Comparison of ENCODE assay signal across 25 cellular contexts in the genomic region with DNA sequence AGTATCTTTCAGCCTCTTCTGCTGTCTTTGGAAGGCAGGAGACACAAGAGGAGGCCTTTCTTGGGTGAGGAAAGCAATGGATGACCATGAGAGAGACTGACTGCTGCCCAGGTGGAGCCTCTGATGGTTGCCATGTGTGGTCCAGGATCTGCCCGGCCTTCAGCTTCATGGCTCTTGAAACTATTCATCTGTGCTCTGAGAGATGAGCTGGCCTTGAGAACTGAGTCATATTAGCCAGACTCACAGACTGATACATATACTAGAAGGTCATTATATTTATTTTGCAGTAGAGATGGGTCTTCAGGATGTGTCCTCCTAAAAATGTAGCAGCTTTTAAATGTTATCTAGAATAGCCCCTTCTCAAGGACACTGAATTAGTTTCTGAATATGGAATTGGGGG. TPM values are rescaled to one million over a fixed set of nuclear protein-coding genes. Genes with fewer than 3 reads are reported as not detected.
A peak's percentile ranks its signal among the peaks of the same experiment; 100 is the strongest.
DNase-seq lines count a peak whose midpoint lies in the region; ATAC-seq and TF ChIP-seq lines count a peak whose summit lies in the region.
"Had no signal": no experiment of that assay in that cellular context is flagged by ENCODE, and none has a peak within 500 bp of the region (broad histone marks: within the 10 kb centered on the region; RNA-seq: fewer than 3 reads in every experiment).

No MANE protein-coding gene starts in this region.

- H3K27ac ChIP-seq in brain microvascular endothelial cell (no peak overlapping the region), dorsolateral prefrontal cortex (no peak overlapping the region)
- H3K27ac ChIP-seq: C4-2B, hepatocyte, sigmoid colon, thoracic aorta had no signal

- in situ Hi-C loops in brain microvascular endothelial cell (cut with HindIII; ENCODE audit: low pct_ligation_motif_present, low sequenced_read_pairs): no loop called here

- no peak overlapping the region for H3K4me3 ChIP-seq in brain microvascular endothelial cell (ENCODE audit: low read depth, low read length)
- H3K4me3 ChIP-seq in dorsolateral prefrontal cortex: no peak overlapping the region
- H3K4me3 ChIP-seq: hepatocyte, sigmoid colon, thoracic aorta had no signal

- no peaks in the 10 kb centered on the region for H3K9me3 Mint-ChIP-seq in activated naive CD4-positive, alpha-beta T cell treated with anti-CD3 and anti-CD28 coated beads, Interleukin-2, amount 50 U/mL, for 24 hours
- H3K9me3 Mint-ChIP-seq in activated naive CD4-positive, alpha-beta T cell treated with anti-CD3 and anti-CD28 coated beads, Interleukin-2, amount 10 ng/mL, durations not matched to agents 7 days and 5 days: no peaks in the 10 kb centered on the region
- no peaks in the 10 kb centered on the region for H3K9me3 Mint-ChIP-seq in stimulated activated naive B cell treated with anti-CD40 and anti-IgM and Interleukin-4, amounts not matched to agents 10 μg/mL and 1 μg/mL and 100 μg/mL, for 72 hours
- no peaks in the 10 kb centered on the region for H3K9me3 Mint-ChIP-seq in naive thymus-derived CD8-positive, alpha-beta T cell
- H3K9me3 Mint-ChIP-seq: central memory CD8-positive, alpha-beta T cell; immature natural killer cell; natural killer cell treated with Interleukin-12 subunit alpha and Interleukin-12 subunit beta and Interleukin-15 and Interleukin-18, amount 100 ng/mL, for 72 hours had no signal

- CTCF ChIA-PET in activated naive CD4-positive, alpha-beta T cell treated with anti-CD3 and anti-CD28 coated beads, Interleukin-2, amount 10 ng/mL, durations not matched to agents 7 days and 5 days (lab: Charles Lee): interaction anchor here (1.0 to 1.1 kb wide), 2 partner anchors 9 to 31 kb away, joined by 3 to 6 read pairs; no protein-coding TSS in a partner anchor

- no peak overlapping the region for H3K27ac Mint-ChIP-seq in activated naive CD4-positive, alpha-beta T cell treated with anti-CD3 and anti-CD28 coated beads, Interleukin-2, amount 50 U/mL, for 24 hours
- H3K27ac Mint-ChIP-seq in activated naive CD4-positive, alpha-beta T cell treated with anti-CD3 and anti-CD28 coated beads, Interleukin-2, amount 10 ng/mL, durations not matched to agents 7 days and 5 days: no peak overlapping the region
- H3K27ac Mint-ChIP-seq in stimulated activated naive B cell treated with anti-CD40 and anti-IgM and Interleukin-4, amounts not matched to agents 10 μg/mL and 1 μg/mL and 100 μg/mL, for 72 hours: no peak overlapping the region
- no peak overlapping the region for H3K27ac Mint-ChIP-seq in naive thymus-derived CD8-positive, alpha-beta T cell
- H3K27ac Mint-ChIP-seq: immature natural killer cell; natural killer cell treated with Interleukin-12 subunit alpha and Interleukin-12 subunit beta and Interleukin-15 and Interleukin-18, amount 100 ng/mL, for 72 hours had no signal

- TF ChIP-seq CTCF in brain microvascular endothelial cell (IDR thresholded peaks at IDR 0.05; ENCODE audit: low read depth, low read length, missing control alignments) (no peak), dorsolateral prefrontal cortex (IDR thresholded peaks at IDR 0.05 in 54 of 56, conservative IDR thresholded peaks at IDR 0.05 in 2 of 56; ENCODE audit: low read depth in 1 of 56, partially characterized antibody in 56 of 56) (no peak)

- peaks cover 28% of the 10 kb centered on the region for H3K4me1 Mint-ChIP-seq in activated naive CD4-positive, alpha-beta T cell treated with anti-CD3 and anti-CD28 coated beads, Interleukin-2, amount 50 U/mL, for 24 hours
- H3K4me1 Mint-ChIP-seq in activated naive CD4-positive, alpha-beta T cell treated with anti-CD3 and anti-CD28 coated beads, Interleukin-2, amount 10 ng/mL, durations not matched to agents 7 days and 5 days: peaks cover 38% of the 10 kb centered on the region
- peaks cover 0 to 5% of the 10 kb centered on the region in 2 donors for H3K4me1 Mint-ChIP-seq in stimulated activated naive B cell treated with anti-CD40 and anti-IgM and Interleukin-4, amounts not matched to agents 10 μg/mL and 1 μg/mL and 100 μg/mL, for 72 hours
- H3K4me1 Mint-ChIP-seq in naive thymus-derived CD8-positive, alpha-beta T cell: peaks cover 14 to 27% (median 18%) of the 10 kb centered on the region in 4 donors
- H3K4me1 Mint-ChIP-seq: immature natural killer cell had no signal

- no peaks in the 10 kb centered on the region for H3K27me3 Mint-ChIP-seq in activated naive CD4-positive, alpha-beta T cell treated with anti-CD3 and anti-CD28 coated beads, Interleukin-2, amount 50 U/mL, for 24 hours
- no peaks in the 10 kb centered on the region for H3K27me3 Mint-ChIP-seq in activated naive CD4-positive, alpha-beta T cell treated with anti-CD3 and anti-CD28 coated beads, Interleukin-2, amount 10 ng/mL, durations not matched to agents 7 days and 5 days
- no peaks in the 10 kb centered on the region for H3K27me3 Mint-ChIP-seq in stimulated activated naive B cell treated with anti-CD40 and anti-IgM and Interleukin-4, amounts not matched to agents 10 μg/mL and 1 μg/mL and 100 μg/mL, for 72 hours
- no peaks in the 10 kb centered on the region for H3K27me3 Mint-ChIP-seq in naive thymus-derived CD8-positive, alpha-beta T cell
- H3K27me3 Mint-ChIP-seq: natural killer cell treated with Interleukin-12 subunit alpha and Interleukin-12 subunit beta and Interleukin-15 and Interleukin-18, amount 100 ng/mL, for 72 hours had no signal

- peak; percentile 53 to 61 for ATAC-seq in stimulated activated naive B cell treated with anti-CD40 and anti-IgM and Interleukin-4, amounts not matched to agents 10 μg/mL and 1 μg/mL and 100 μg/mL, for 72 hours (replicated peaks)
- ATAC-seq in naive thymus-derived CD8-positive, alpha-beta T cell: no peak
- ATAC-seq: left ventricle myocardium superior had no signal

- no peaks in the 10 kb centered on the region for H3K36me3 ChIP-seq in brain microvascular endothelial cell (replicated peaks)
- H3K36me3 ChIP-seq: thoracic aorta had no signal

- no peak for DNase-seq in activated naive CD4-positive, alpha-beta T cell treated with anti-CD3 and anti-CD28 coated beads, Interleukin-2, amount 10 ng/mL, durations not matched to agents 7 days and 5 days
- DNase-seq in HT1080 (ENCODE audit: low read depth) (peak; percentile 38), brain microvascular endothelial cell (peak; percentile 9), dorsolateral prefrontal cortex (no peak), cerebellar cortex (ENCODE audit: low spot score) (no peak)
- DNase-seq in stimulated activated naive B cell treated with anti-CD40 and anti-IgM and Interleukin-4, amounts not matched to agents 10 μg/mL and 1 μg/mL and 100 μg/mL, for 72 hours: no peak
- no peak for DNase-seq in naive thymus-derived CD8-positive, alpha-beta T cell
- DNase-seq: activated naive CD4-positive, alpha-beta T cell; aorta; foreskin melanocyte; H7; immature natural killer cell; left ventricle myocardium superior; midbrain; NCI-H510A treated with DMSO at 0.1 percent for 48 hours; posterior cingulate gyrus; sigmoid colon; SK-N-SH; T-helper 9 cell had no signal

- no peaks in the 10 kb centered on the region for H3K36me3 Mint-ChIP-seq in activated naive CD4-positive, alpha-beta T cell treated with anti-CD3 and anti-CD28 coated beads, Interleukin-2, amount 50 U/mL, for 24 hours
- no peaks in the 10 kb centered on the region for H3K36me3 Mint-ChIP-seq in activated naive CD4-positive, alpha-beta T cell treated with anti-CD3 and anti-CD28 coated beads, Interleukin-2, amount 10 ng/mL, durations not matched to agents 7 days and 5 days
- H3K36me3 Mint-ChIP-seq in stimulated activated naive B cell treated with anti-CD40 and anti-IgM and Interleukin-4, amounts not matched to agents 10 μg/mL and 1 μg/mL and 100 μg/mL, for 72 hours: no peaks in the 10 kb centered on the region
- no peaks in the 10 kb centered on the region for H3K36me3 Mint-ChIP-seq in naive thymus-derived CD8-positive, alpha-beta T cell
- H3K36me3 Mint-ChIP-seq: immature natural killer cell; natural killer cell treated with Interleukin-12 subunit alpha and Interleukin-12 subunit beta and Interleukin-15 and Interleukin-18, amount 100 ng/mL, for 72 hours had no signal

- intact Hi-C loops in dorsolateral prefrontal cortex (cut with DNase I): no loop called here

- POLR2A ChIA-PET in naive thymus-derived CD8-positive, alpha-beta T cell (lab: Charles Lee): no interaction called here

- peak overlapping the region; percentile 42 for H3K4me3 Mint-ChIP-seq in activated naive CD4-positive, alpha-beta T cell treated with anti-CD3 and anti-CD28 coated beads, Interleukin-2, amount 50 U/mL, for 24 hours
- no peak overlapping the region for H3K4me3 Mint-ChIP-seq in activated naive CD4-positive, alpha-beta T cell treated with anti-CD3 and anti-CD28 coated beads, Interleukin-2, amount 10 ng/mL, durations not matched to agents 7 days and 5 days
- H3K4me3 Mint-ChIP-seq in stimulated activated naive B cell treated with anti-CD40 and anti-IgM and Interleukin-4, amounts not matched to agents 10 μg/mL and 1 μg/mL and 100 μg/mL, for 72 hours: no peak overlapping the region
- no peak overlapping the region for H3K4me3 Mint-ChIP-seq in naive thymus-derived CD8-positive, alpha-beta T cell
- H3K4me3 Mint-ChIP-seq: central memory CD8-positive, alpha-beta T cell; immature natural killer cell; natural killer cell treated with Interleukin-12 subunit alpha and Interleukin-12 subunit beta and Interleukin-15 and Interleukin-18, amount 100 ng/mL, for 72 hours had no signal

- no peaks in the 10 kb centered on the region for H3K27me3 ChIP-seq in brain microvascular endothelial cell (replicated peaks)
- no peaks in the 10 kb centered on the region for H3K27me3 ChIP-seq in dorsolateral prefrontal cortex
- H3K27me3 ChIP-seq: hepatocyte, sigmoid colon had no signal

RNA-seq across cellular contexts. Expression of gene PTGFRN, which starts 33.7 kb away (rescaled TPM):
- 48.7 and 54.1 TPM in 2 replicates for total RNA-seq in HT1080 (2014; rRNA removed; shearing (Covaris generic))
- 94.4 and 124 TPM in 2 replicates for polyA plus RNA-seq in HT1080 (2015; cell fraction: cytosol; rRNA removed)
- 152 and 164 TPM in 2 replicates for polyA plus RNA-seq in HT1080 (2015; cell fraction: nucleus; rRNA removed)
- under 1 TPM; 0.23 to 0.47 TPM for total RNA-seq in naive thymus-derived CD8-positive, alpha-beta T cell
- under 1 TPM in 1 of 3 donors, not detected in 2; 0.09 TPM for polyA plus RNA-seq in naive thymus-derived CD8-positive, alpha-beta T cell
- 10 to 100 TPM; 10.1 to 48.6 (median 27.8) TPM for total RNA-seq in dorsolateral prefrontal cortex

RNA-seq across cellular contexts. Expression of gene CD101, which starts 58.1 kb away (rescaled TPM):
- total RNA-seq in HT1080 (2014; rRNA removed; shearing (Covaris generic)): 0.03 and 0.06 TPM in 2 replicates
- 0.09 and 0.52 TPM in 2 replicates for polyA plus RNA-seq in HT1080 (2015; cell fraction: cytosol; rRNA removed)
- polyA plus RNA-seq in HT1080 (2015; cell fraction: nucleus; rRNA removed): 0.87 and 1.1 TPM in 2 replicates
- total RNA-seq in naive thymus-derived CD8-positive, alpha-beta T cell: not detected
- 10 to 100 TPM; 28.4 to 39.2 (median 37.0) TPM for polyA plus RNA-seq in naive thymus-derived CD8-positive, alpha-beta T cell
- 10 to 100 TPM in 1 of 120 experiments, 1 to 10 TPM in 118, under 1 TPM in 1; 0.74 to 11.0 (median 3.5) TPM for total RNA-seq in dorsolateral prefrontal cortex
- polyA plus RNA-seq: hepatocyte had no signal

Comparison
In these comparisons a context has a peak if more than half of its experiments do, and no peak if none do; other contexts are left out.
1. DNase-seq: peak in HT1080 (single experiment) and brain microvascular endothelial cell (single experiment); none in activated naive CD4-positive, alpha-beta T cell treated with anti-CD3 and anti-CD28 coated beads, Interleukin-2, amount 10 ng/mL, durations not matched to agents 7 days and 5 days (single experiment), stimulated activated naive B cell treated with anti-CD40 and anti-IgM and Interleukin-4, amounts not matched to agents 10 μg/mL and 1 μg/mL and 100 μg/mL, for 72 hours (single experiment), naive thymus-derived CD8-positive, alpha-beta T cell (0 of 10), dorsolateral prefrontal cortex (0 of 10) and cerebellar cortex (single experiment).
2. ATAC-seq: peak in stimulated activated naive B cell treated with anti-CD40 and anti-IgM and Interleukin-4, amounts not matched to agents 10 μg/mL and 1 μg/mL and 100 μg/mL, for 72 hours (2 of 2); none in naive thymus-derived CD8-positive, alpha-beta T cell (0 of 2).
3. RNA of gene PTGFRN, which starts 33.7 kb away (total RNA-seq): 48.7 to 54.1 TPM in HT1080 and 10.1 to 48.6 TPM in dorsolateral prefrontal cortex; 0.23 to 0.47 TPM in naive thymus-derived CD8-positive, alpha-beta T cell; every median in the first group is over 4 times any median in the second.